ENCODE assay signal across 17 cellular contexts in the genomic region with DNA sequence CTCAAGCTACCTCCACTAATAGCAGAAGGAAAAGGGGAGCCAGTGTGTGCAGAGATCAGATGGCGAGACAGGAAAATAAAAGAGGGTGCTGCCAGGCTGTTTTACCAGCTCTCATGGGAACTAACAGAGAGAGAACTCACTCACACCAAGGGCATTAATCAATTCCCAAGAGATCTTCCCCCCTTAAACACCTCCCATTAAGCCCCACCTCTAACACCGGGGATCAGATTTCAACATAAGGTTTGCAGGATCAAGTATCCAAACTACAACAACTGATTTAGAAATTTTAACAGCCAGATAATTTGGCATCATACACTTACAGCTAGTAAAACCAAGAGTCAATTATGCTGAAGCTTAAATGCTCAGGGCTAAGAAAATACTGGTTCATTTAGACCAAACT. TPM values are rescaled to one million over a fixed set of nuclear protein-coding genes. Genes with fewer than 3 reads are reported as not detected.
DNase-seq lines count a peak whose midpoint lies in the region; ATAC-seq and TF ChIP-seq lines count a peak whose summit lies in the region.
"Had no signal": no experiment of that assay in that cellular context is flagged by ENCODE, and none has a peak within 500 bp of the region (broad histone marks: within the 10 kb centered on the region; RNA-seq: fewer than 3 reads in every experiment).

No MANE protein-coding gene starts in this region.

- H3K36me3 ChIP-seq in HUES48 (ENCODE audit: control insufficient read depth, insufficient read depth, low read length) = peaks cover 75% of the 10 kb centered on the region
- H3K36me3 ChIP-seq in prostate gland = no peaks in the 10 kb centered on the region
- H3K36me3 ChIP-seq: SJCRH30 had no signal

- TF ChIP-seq CTCF in glutamatergic neuron (IDR thresholded peaks at IDR 0.05; ENCODE audit: partially characterized antibody, unreplicated experiment) (no peak), prostate gland (IDR thresholded peaks at IDR 0.05) (no peak)

- H3K9me3 Mint-ChIP-seq in glutamatergic neuron (ENCODE audit: unreplicated experiment) = peaks cover 2% of the 10 kb centered on the region
- H3K9me3 Mint-ChIP-seq: activated CD4-positive, alpha-beta T cell treated with anti-CD3 and anti-CD28 coated beads, Interleukin-2, amount 10 ng/mL, durations not matched to agents 7 days and 5 days; immature natural killer cell; memory B cell; nephron; T-helper 2 cell treated with Interferon-gamma antibody and Interleukin-4, amounts not matched to agents 5 μg/mL and 100 μg/mL, for 36 hours had no signal

- WGBS in prostate gland = 40% methylated on average over 2 of the region's 2 CpGs

- intact Hi-C loops in prostate gland (cut with DNase I) = no loop called here

- DNase-seq in D341Med (ENCODE audit: low spot score) = peak; percentile 58
- DNase-seq in NCI-H526 treated with DMSO at 0.1 percent for 48 hours (lab: John Stamatoyannopoulos, UW) = peak; percentile 7
- DNase-seq in glutamatergic neuron = no peak
- DNase-seq in NCI-H2196 treated with DMSO at 0.1 percent for 48 hours (lab: John Stamatoyannopoulos, UW; ENCODE audit: unreplicated experiment) = no peak
- no peak for DNase-seq in prostate gland (ENCODE audit: low spot score)
- DNase-seq: activated CD4-positive, alpha-beta T cell treated with anti-CD3 and anti-CD28 coated beads, Interleukin-2, amount 10 ng/mL, durations not matched to agents 7 days and 5 days; AML-193; amygdala; immature natural killer cell; retina had no signal

- no peak for TF ChIP-seq POLR2A in prostate gland (IDR thresholded peaks at IDR 0.05)

- H3K36me3 Mint-ChIP-seq in glutamatergic neuron (ENCODE audit: unreplicated experiment) = peaks cover 4% of the 10 kb centered on the region
- H3K36me3 Mint-ChIP-seq: immature natural killer cell had no signal

- H3K4me1 Mint-ChIP-seq in glutamatergic neuron (ENCODE audit: low read depth, unreplicated experiment) = peaks cover 69% of the 10 kb centered on the region
- H3K4me1 Mint-ChIP-seq: immature natural killer cell had no signal

- H3K4me3 Mint-ChIP-seq in glutamatergic neuron (ENCODE audit: unreplicated experiment) = peak overlapping the region; percentile 59
- H3K4me3 Mint-ChIP-seq: activated CD4-positive, alpha-beta T cell treated with anti-CD3 and anti-CD28 coated beads, Interleukin-2, amount 10 ng/mL, durations not matched to agents 7 days and 5 days; immature natural killer cell; memory B cell; nephron; T-helper 2 cell treated with Interferon-gamma antibody and Interleukin-4, amounts not matched to agents 5 μg/mL and 100 μg/mL, for 36 hours had no signal

- no peaks in the 10 kb centered on the region for H3K27me3 ChIP-seq in HUES48 (ENCODE audit: control insufficient read depth, insufficient read depth, low read length)
- no peaks in the 10 kb centered on the region for H3K27me3 ChIP-seq in prostate gland (replicated peaks; ENCODE audit: insufficient read depth)
- H3K27me3 ChIP-seq: SJCRH30 had no signal

- H3K9ac ChIP-seq in HUES48 (ENCODE audit: low read depth, low read length) = no peak overlapping the region

- peak overlapping the region; percentile 6 for H3K27ac ChIP-seq in HUES48 (ENCODE audit: low read depth, low read length)
- no peak overlapping the region for H3K27ac ChIP-seq in prostate gland
- H3K27ac ChIP-seq: SJCRH30 had no signal

- H3K27me3 Mint-ChIP-seq in glutamatergic neuron (ENCODE audit: unreplicated experiment) = no peaks in the 10 kb centered on the region
- H3K27me3 Mint-ChIP-seq: activated CD4-positive, alpha-beta T cell treated with anti-CD3 and anti-CD28 coated beads, Interleukin-2, amount 10 ng/mL, durations not matched to agents 7 days and 5 days; memory B cell had no signal

- H3K4me1 ChIP-seq in HUES48 (ENCODE audit: control insufficient read depth, insufficient read depth, low read length) (peaks cover 76% of the 10 kb centered on the region), prostate gland (replicated peaks) (no peaks in the 10 kb centered on the region)

- H3K4me3 ChIP-seq in HUES48 (ENCODE audit: low read depth, low read length) = no peak overlapping the region
- no peak overlapping the region for H3K4me3 ChIP-seq in prostate gland
- H3K4me3 ChIP-seq: SJCRH30 had no signal

- peak overlapping the region; percentile 50 for H3K27ac Mint-ChIP-seq in glutamatergic neuron (ENCODE audit: unreplicated experiment)
- H3K27ac Mint-ChIP-seq: activated CD4-positive, alpha-beta T cell treated with anti-CD3 and anti-CD28 coated beads, Interleukin-2, amount 10 ng/mL, durations not matched to agents 7 days and 5 days; immature natural killer cell; memory B cell; T-helper 2 cell treated with Interferon-gamma antibody and Interleukin-4, amounts not matched to agents 5 μg/mL and 100 μg/mL, for 36 hours had no signal

- H3K9me3 ChIP-seq in HUES48 (ENCODE audit: control insufficient read depth, insufficient read depth, low read length) (no peaks in the 10 kb centered on the region), prostate gland (no peaks in the 10 kb centered on the region)
- H3K9me3 ChIP-seq: SJCRH30 had no signal

- ATAC-seq in HG03354 (IDR thresholded peaks at IDR 0.05; ENCODE audit: poor library complexity, severe bottlenecking, unreplicated experiment) = no peak
- no peak for ATAC-seq in HG02885 (IDR thresholded peaks at IDR 0.05; ENCODE audit: poor library complexity, unreplicated experiment)

RNA-seq across cellular contexts. Expression of a gene that starts 18.9 kb away (rescaled TPM):
- total RNA-seq in glutamatergic neuron (ENCODE audit: unreplicated experiment) (67.9 TPM), prostate gland (1 to 10 TPM; 5.2 to 6.3 TPM)
- total RNA-seq: SJCRH30 had no signal

RNA-seq across cellular contexts. Expression of a gene that starts 57.8 kb away (rescaled TPM):
- total RNA-seq in glutamatergic neuron (ENCODE audit: unreplicated experiment) (not detected), prostate gland (under 1 TPM in 1 of 2 donors, not detected in 1; 0.91 TPM)
- total RNA-seq: activated CD4-positive, alpha-beta T cell treated with anti-CD3 and anti-CD28 coated beads, Interleukin-2, amount 10 ng/mL, durations not matched to agents 7 days and 5 days; SJCRH30 had no signal

Comparison
In these comparisons a context has a peak if more than half of its experiments do, and no peak if none do; other contexts are left out.
1. DNase-seq: peak in D341Med (single experiment) and NCI-H526 treated with DMSO at 0.1 percent for 48 hours (single experiment); none in glutamatergic neuron (single experiment), NCI-H2196 treated with DMSO at 0.1 percent for 48 hours (single experiment) and prostate gland (single experiment).